Comparison of ENCODE assay signal across 1 cellular context in genomic region chr1:36400825-36401601, GRCh38.
A peak's percentile ranks its signal among the peaks of the same experiment; 100 is the strongest.
TF ChIP-seq lines count a peak whose summit lies in the region.

No MANE protein-coding gene starts in this region.

TF ChIP-seq in K562, 482 proteins besides CTCF, POLR2A, EP300 and RAD21 (continued from another document and continues in another):
- TF ChIP-seq ZBTB49 (CRISPR knock-in tag; IDR thresholded peaks at IDR 0.05; ENCODE audit: borderline replicate concordance) (no peak), XRCC5 (IDR thresholded peaks at IDR 0.05; ENCODE audit: low read depth, low read length) (peak; percentile 49; the same call in 1 of the 2 replicates), MYNN (IDR thresholded peaks at IDR 0.05) (peak; percentile 84; the same call in 1 of the 2 replicates), MYNN (CRISPR knock-in tag; IDR thresholded peaks at IDR 0.05) (no peak), ZNF311 (CRISPR knock-in tag; IDR thresholded peaks at IDR 0.05) (no peak), POLR2B (IDR thresholded peaks at IDR 0.05; ENCODE audit: low read depth, partially characterized antibody) (peak; percentile 85), ZBTB40 (IDR thresholded peaks at IDR 0.05) (peak; percentile 94), ZBTB40 (CRISPR knock-in tag; IDR thresholded peaks at IDR 0.05) (no peak), POLR2H (tag; IDR thresholded peaks at IDR 0.05; ENCODE audit: low read depth) (peak; percentile 86), ZEB2 (IDR thresholded peaks at IDR 0.05) (peak; percentile 58), HCFC1 (IDR thresholded peaks at IDR 0.05; ENCODE audit: low read depth, low read length) (peak; percentile 74), RCOR1 (IDR thresholded peaks at IDR 0.05; ENCODE audit: borderline replicate concordance in 1 of 2, low read depth in 2 of 2, low read length in 2 of 2) (no peak), STAT6 (CRISPR knock-in tag; IDR thresholded peaks at IDR 0.05) (peak; percentile 47; the same call in 1 of the 2 replicates), ZNF639 (CRISPR knock-in tag; conservative IDR thresholded peaks at IDR 0.05 in 1 of 2, IDR thresholded peaks at IDR 0.05 in 1 of 2) (0 out of 4 replicates have a peak, but pooled peaks of 1 of the 2 experiments have one; percentile 47), MYC (IDR thresholded peaks at IDR 0.05; ENCODE audit: low read depth, low read length) (peak; percentile 94), MYC (CRISPR knock-in tag; IDR thresholded peaks at IDR 0.05; ENCODE audit: borderline replicate concordance, low read depth) (no peak), EP400 (IDR thresholded peaks at IDR 0.05) (peak; percentile 83), ZC3H11A (IDR thresholded peaks at IDR 0.05; ENCODE audit: low read depth, low read length) (0 out of 2 replicates have a peak, but pooled peaks have one; percentile 51), PML (IDR thresholded peaks at IDR 0.05; ENCODE audit: low read length) (peak; percentile 63; the same call in 1 of the 2 replicates), GATA2 (CRISPR knock-in tag; IDR thresholded peaks at IDR 0.05) (no peak), SMAD4 (CRISPR knock-in tag; conservative IDR thresholded peaks at IDR 0.05) (0 out of 2 replicates have a peak, but pooled peaks have one; percentile 18), VEZF1 (CRISPR knock-in tag; IDR thresholded peaks at IDR 0.05) (peak; percentile 94), PHF20 (IDR thresholded peaks at IDR 0.05; ENCODE audit: partially characterized antibody) (peak; percentile 82), ZNF407 (IDR thresholded peaks at IDR 0.05; ENCODE audit: low read depth) (0 out of 2 replicates have a peak, but pooled peaks have one; percentile 20), RAD51 (IDR thresholded peaks at IDR 0.05; ENCODE audit: borderline replicate concordance, low read depth) (peak; percentile 79), ZFX (CRISPR knock-in tag; IDR thresholded peaks at IDR 0.05) (0 out of 2 replicates have a peak, but pooled peaks have one; percentile 30), MTA3 (IDR thresholded peaks at IDR 0.05; ENCODE audit: borderline replicate concordance) (peak; percentile 67; the same call in 1 of the 2 replicates), TBP (optimal IDR thresholded peaks at IDR 0.05; ENCODE audit: low read depth, low read length) (peak; percentile 61), ELF2 (CRISPR knock-in tag; IDR thresholded peaks at IDR 0.05) (no peak), NFIC (IDR thresholded peaks at IDR 0.05) (peak; percentile 69; the same call in 1 of the 2 replicates)
